Comparison of ENCODE assay signal across 17 cellular contexts in genomic region chr10:119003572-119004289, GRCh38. TPM values are rescaled to one million over a fixed set of nuclear protein-coding genes. Genes with fewer than 3 reads are reported as not detected.
DNase-seq lines count a peak whose midpoint lies in the region; ATAC-seq, FAIRE-seq and TF ChIP-seq lines count a peak whose summit lies in the region.
"Had no signal": no experiment of that assay in that cellular context is flagged by ENCODE, and none has a peak within 500 bp of the region (broad histone marks: within the 10 kb centered on the region; RNA-seq: fewer than 3 reads in every experiment).

No MANE protein-coding gene starts in this region.

- no peaks in the 10 kb centered on the region for H3K27me3 ChIP-seq in Panc1 (ENCODE audit: control insufficient read depth, insufficient read depth, low read length)

- intact Hi-C loops in Panc1 (cut with micrococcal nuclease; ENCODE audit: unreplicated experiment) = loop anchor here (10.0 kb wide), 1 partner anchor 139 kb away; no protein-coding TSS in a partner anchor

- H3K27ac ChIP-seq in Panc1 (ENCODE audit: low read length) = peak overlapping the region; percentile 9; the same call in 1 of the 2 replicates

- peaks cover 24% of the 10 kb centered on the region for H3K4me1 ChIP-seq in Panc1 (ENCODE audit: control insufficient read depth, insufficient read depth, low read length)

- H3K27me3 Mint-ChIP-seq in osteocyte (ENCODE audit: unreplicated experiment) = peaks cover 16% of the 10 kb centered on the region

- no peaks in the 10 kb centered on the region for H3K9me3 Mint-ChIP-seq in osteocyte (ENCODE audit: unreplicated experiment)
- H3K9me3 Mint-ChIP-seq: CD4-positive, alpha-beta T cell had no signal

- H3K4me3 ChIP-seq in Panc1 (ENCODE audit: low read depth in 2 of 2, low read length in 2 of 2) = no peak overlapping the region
- no peak overlapping the region for H3K4me3 ChIP-seq in epithelial cell of esophagus (ENCODE audit: low read length)

- in situ Hi-C loops in Caki2 (cut with HindIII; ENCODE audit: low pct_unique_long_range_greater_than_20kb, low sequenced_read_pairs) = no loop called here
- in situ Hi-C loops in Panc1 (cut with HindIII; ENCODE audit: low pct_unique_long_range_greater_than_20kb, low sequenced_read_pairs) = no loop called here

- H3K4me3 Mint-ChIP-seq in osteocyte (ENCODE audit: unreplicated experiment) = no peak overlapping the region
- H3K4me3 Mint-ChIP-seq: B cell; CD4-positive, alpha-beta T cell had no signal

- CTCF ChIA-PET in Panc1 (lab: Charles Lee) = no interaction called here

- no TSS peak for BruUV-seq in Panc1 (replicated peaks; lab: Mats Ljungman, UMichigan)

- no peak for TF ChIP-seq CTCF in Panc1 (IDR thresholded peaks at IDR 0.05)
- no peak for TF ChIP-seq CTCF in epithelial cell of esophagus (IDR thresholded peaks at IDR 0.05; ENCODE audit: insufficient read depth, low read depth, low read length, missing control alignments)
- TF ChIP-seq CTCF in osteocyte (IDR thresholded peaks at IDR 0.05) = no peak

- no peak for ATAC-seq in Panc1
- no peak for ATAC-seq in HG03469 (IDR thresholded peaks at IDR 0.05; ENCODE audit: unreplicated experiment)

- no peaks in the 10 kb centered on the region for H3K36me3 Mint-ChIP-seq in osteocyte (ENCODE audit: unreplicated experiment)

- no peak for FAIRE-seq in frontal cortex (lab: Jason Lieb, UNC)
- FAIRE-seq: RCC 7860 had no signal

- DNase-seq in Caki2 (ENCODE audit: low read depth) = peak; percentile 47
- DNase-seq in Panc1 (ENCODE audit: low read depth, low spot score) = no peak
- DNase-seq in epithelial cell of esophagus (ENCODE audit: low read depth) = peak; percentile 26
- DNase-seq in osteocyte (ENCODE audit: extremely low spot score, unreplicated experiment) = peak; percentile 76
- DNase-seq in frontal cortex (ENCODE audit: low spot score in 2 of 2) = no peak
- no peak for DNase-seq in occipital lobe (lab: John Stamatoyannopoulos, UW)
- DNase-seq: ACHN; CD4-positive, alpha-beta T cell; DND-41; GF-D8; KG1; NCI-H1092 treated with DMSO at 0.1 percent for 48 hours; NCI-H187; NCI-H446 treated with DMSO at 0.1 percent for 48 hours had no signal

- H3K36me3 ChIP-seq in Panc1 (ENCODE audit: control insufficient read depth, insufficient read depth, low read length) = no peaks in the 10 kb centered on the region

- POLR2A ChIA-PET in Panc1 (lab: Charles Lee) = no interaction called here

- no peaks in the 10 kb centered on the region for H3K9me3 ChIP-seq in Panc1 (ENCODE audit: control insufficient read depth, insufficient read depth, low read depth, low read length)

- peaks cover 24% of the 10 kb centered on the region for H3K4me1 Mint-ChIP-seq in osteocyte (ENCODE audit: unreplicated experiment)
- H3K4me1 Mint-ChIP-seq: B cell had no signal

- no peak overlapping the region for H3K27ac Mint-ChIP-seq in osteocyte (ENCODE audit: unreplicated experiment)
- H3K27ac Mint-ChIP-seq: B cell; CD4-positive, alpha-beta T cell had no signal

RNA-seq across cellular contexts. Expression of gene NANOS1, which starts 25.8 kb away (rescaled TPM):
- total RNA-seq in Caki2 (2014; rRNA removed; shearing (Covaris generic); ENCODE audit: low replicate concordance) = 22.5 and 27.9 TPM in 2 replicates
- total RNA-seq in Panc1 (2021; ENCODE audit: unreplicated experiment) (18.0 TPM), osteocyte (9.1 and 9.6 TPM in 2 replicates), frontal cortex (7.3 TPM), occipital lobe (4.8 TPM)
- 14.0 TPM for polyA plus RNA-seq in Panc1 (2012; ENCODE audit: insufficient read length)

Comparison
In these comparisons a context has a peak if more than half of its experiments do, and no peak if none do; other contexts are left out.
1. DNase-seq: peak in Caki2 (single experiment), epithelial cell of esophagus (single experiment) and osteocyte (single experiment); none in Panc1 (single experiment), frontal cortex (0 of 2) and occipital lobe (single experiment).